21 cellular contexts compared by ENCODE assay signal in the genomic region with DNA sequence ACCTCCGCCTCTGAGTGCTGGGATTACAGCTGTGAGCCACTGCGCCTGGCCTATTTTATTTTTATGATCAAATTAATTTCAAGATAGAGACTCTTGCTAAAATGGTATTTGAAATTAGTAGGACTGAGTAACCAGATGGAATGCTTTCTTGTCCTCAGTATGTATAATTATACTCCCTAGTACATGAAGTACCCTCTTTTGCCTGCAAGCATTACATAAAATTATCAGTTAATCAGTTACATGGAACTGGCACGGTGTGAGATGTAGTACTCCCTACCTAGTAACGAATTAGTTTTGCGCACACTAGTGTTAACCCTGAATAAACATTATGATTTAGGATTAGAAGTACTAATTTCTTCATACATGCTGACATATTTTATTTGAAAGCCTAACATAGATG.
"Had no signal": no experiment of that assay in that cellular context is flagged by ENCODE, and none has a peak within 500 bp of the region (broad histone marks: within the 10 kb centered on the region; RNA-seq: fewer than 3 reads in every experiment).

No MANE protein-coding gene starts in this region.

- ATAC-seq: activated CD8-positive, alpha-beta T cell treated with anti-CD3 and anti-CD28 coated beads for 36 hours; activated T-helper 17 cell treated with anti-CD3 and anti-CD28 coated beads, Interleukin-2, amount 50 U/mL, for 72 hours; natural killer cell treated with Interleukin-12 subunit alpha and Interleukin-12 subunit beta and Interleukin-15 and Interleukin-18, amount 100 ng/mL, for 72 hours had no signal

- H3K36me3 Mint-ChIP-seq: natural killer cell treated with Interleukin-12 subunit alpha and Interleukin-12 subunit beta and Interleukin-15 and Interleukin-18, amount 100 ng/mL, for 72 hours had no signal

- H3K27ac Mint-ChIP-seq: activated CD8-positive, alpha-beta T cell treated with anti-CD3 and anti-CD28 coated beads for 36 hours; activated naive CD4-positive, alpha-beta T cell treated with anti-CD3 and anti-CD28 coated beads for 36 hours; activated T-helper 17 cell treated with anti-CD3 and anti-CD28 coated beads, Interleukin-2, amount 50 U/mL, for 72 hours; natural killer cell treated with Interleukin-12 subunit alpha and Interleukin-12 subunit beta and Interleukin-15 and Interleukin-18, amount 100 ng/mL, for 72 hours had no signal

- H3K27me3 ChIP-seq: ascending aorta, esophagus squamous epithelium, thyroid gland, vagina had no signal

- H3K4me1 ChIP-seq: ascending aorta had no signal

- DNase-seq: activated B cell treated with CpG ODN at 0.5 μM for 24 hours; activated CD4-positive, alpha-beta T cell treated with anti-CD3 and anti-CD28 coated beads for 4 hours; activated CD8-positive, alpha-beta T cell treated with anti-CD3 and anti-CD28 coated beads for 36 hours; activated naive CD4-positive, alpha-beta T cell treated with anti-CD3 and anti-CD28 coated beads for 36 hours; activated T-cell treated with anti-CD3 and anti-CD28 coated beads, Interleukin-2, amount 50 U/mL, for 1 hour; effector CD8-positive, alpha-beta T cell; esophagus squamous epithelium; posterior cingulate gyrus; retina; SK-N-SH; stimulated activated CD4-positive, alpha-beta T cell treated with anti-CD3 and anti-CD28 coated beads, Interleukin-12 subunit alpha, Interleukin-12 subunit beta, amount 100 ng/mL, for 4 hours; stimulated activated CD4-positive, alpha-beta T cell treated with anti-CD3 and anti-CD28 coated beads, Interleukin-1b, Interleukin-23, amount 100 ng/mL, for 48 hours; stimulated activated CD8-positive, alpha-beta memory T cell treated with anti-CD3 and anti-CD28 coated beads, Interleukin-4, amount 100 ng/mL, for 48 hours; stimulated activated naive CD4-positive, alpha-beta T cell treated with Interleukin-2 at 50 U/mL for 16 hours; T-helper 9 cell; thyroid gland had no signal

- H3K9ac ChIP-seq: SK-N-SH had no signal

- H3K27me3 Mint-ChIP-seq: activated B cell treated with CpG ODN at 0.5 μM for 24 hours; activated CD8-positive, alpha-beta T cell treated with anti-CD3 and anti-CD28 coated beads for 36 hours; activated T-helper 17 cell treated with anti-CD3 and anti-CD28 coated beads, Interleukin-2, amount 50 U/mL, for 72 hours; dendritic cell treated with granulocyte-macrophage colony-stimulating factor and Interleukin-4, amounts not matched to agents 40 ng/mL and 50 ng/mL, for 4 days; natural killer cell treated with Interleukin-12 subunit alpha and Interleukin-12 subunit beta and Interleukin-15 and Interleukin-18, amount 100 ng/mL, for 72 hours had no signal

- H3K36me3 ChIP-seq: ascending aorta, thyroid gland, vagina had no signal

- H3K4me3 ChIP-seq: ascending aorta, esophagus squamous epithelium, thyroid gland, vagina had no signal

- H3K9me3 Mint-ChIP-seq: activated B cell treated with CpG ODN at 0.5 μM for 24 hours; activated CD8-positive, alpha-beta T cell treated with anti-CD3 and anti-CD28 coated beads for 36 hours; activated naive CD4-positive, alpha-beta T cell treated with anti-CD3 and anti-CD28 coated beads for 36 hours; activated T-helper 17 cell treated with anti-CD3 and anti-CD28 coated beads, Interleukin-2, amount 50 U/mL, for 72 hours; dendritic cell treated with granulocyte-macrophage colony-stimulating factor and Interleukin-4, amounts not matched to agents 40 ng/mL and 50 ng/mL, for 4 days; natural killer cell treated with Interleukin-12 subunit alpha and Interleukin-12 subunit beta and Interleukin-15 and Interleukin-18, amount 100 ng/mL, for 72 hours had no signal

- H3K4me3 Mint-ChIP-seq: activated B cell treated with CpG ODN at 0.5 μM for 24 hours; activated CD8-positive, alpha-beta T cell treated with anti-CD3 and anti-CD28 coated beads for 36 hours; activated naive CD4-positive, alpha-beta T cell treated with anti-CD3 and anti-CD28 coated beads for 36 hours; activated T-helper 17 cell treated with anti-CD3 and anti-CD28 coated beads, Interleukin-2, amount 50 U/mL, for 72 hours; dendritic cell treated with granulocyte-macrophage colony-stimulating factor and Interleukin-4, amounts not matched to agents 40 ng/mL and 50 ng/mL, for 4 days; natural killer cell treated with Interleukin-12 subunit alpha and Interleukin-12 subunit beta and Interleukin-15 and Interleukin-18, amount 100 ng/mL, for 72 hours had no signal

- H3K27ac ChIP-seq: ascending aorta, esophagus squamous epithelium, thyroid gland had no signal

- H3K9me3 ChIP-seq: ascending aorta, esophagus squamous epithelium, SK-N-SH, thyroid gland, vagina had no signal
